In the genomic region with DNA sequence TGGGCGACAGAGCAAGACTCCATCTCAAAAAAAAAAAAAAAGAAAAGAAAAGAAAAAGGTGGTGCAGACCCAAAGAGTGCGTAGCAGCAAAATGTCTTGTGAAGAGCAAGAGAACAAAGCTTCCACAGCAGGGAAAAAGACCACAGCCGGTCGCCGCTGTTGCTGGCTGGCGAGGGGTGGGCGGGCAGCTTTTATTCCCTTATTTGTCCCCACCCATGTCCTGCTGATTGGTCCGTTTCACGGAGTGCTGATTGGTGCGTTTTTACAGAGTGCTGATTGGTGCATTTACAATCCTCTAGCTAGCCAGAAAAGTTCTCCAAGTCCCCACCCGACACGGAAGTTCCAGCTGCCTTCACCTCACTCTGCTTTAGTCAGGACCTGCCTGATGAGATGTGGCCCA, we compare ENCODE assay signal across 14 cellular contexts. TPM values are rescaled to one million over a fixed set of nuclear protein-coding genes. Genes with fewer than 3 reads are reported as not detected.
DNase-seq lines count a peak whose midpoint lies in the region; ATAC-seq and TF ChIP-seq lines count a peak whose summit lies in the region.
"Not testable (repeated sequence)": the region's sequence is repeated elsewhere in the genome, so short reads cannot be mapped to it uniquely, and the experiment has no call there.
"Had no signal": no experiment of that assay in that cellular context is flagged by ENCODE, and none has a peak within 500 bp of the region (broad histone marks: within the 10 kb centered on the region; RNA-seq: fewer than 3 reads in every experiment).

No MANE protein-coding gene starts in this region.

- TF ChIP-seq CTCF in MCF 10A (IDR thresholded peaks at IDR 0.05; ENCODE audit: unreplicated experiment); osteocyte (IDR thresholded peaks at IDR 0.05); upper lobe of right lung (IDR thresholded peaks at IDR 0.05): not testable (repeated sequence)

- intact Hi-C loops in MCF 10A (cut with micrococcal nuclease); upper lobe of right lung (cut with DNase I): not testable (repeated sequence)

- H3K9me3 Mint-ChIP-seq in activated T-cell treated with anti-CD3 and anti-CD28 coated beads, Interleukin-2, amount 50 U/mL, for 4 hours; MCF 10A (ENCODE audit: unreplicated experiment); immature natural killer cell; osteocyte (ENCODE audit: unreplicated experiment): not testable (repeated sequence)
- peaks cover 0 to 13% (median 5%) of the 10 kb centered on the region in 9 donors for H3K9me3 Mint-ChIP-seq in naive thymus-derived CD8-positive, alpha-beta T cell

- H3K4me1 ChIP-seq in upper lobe of right lung: not testable (repeated sequence)

- not testable (repeated sequence) for H3K4me3 ChIP-seq in upper lobe of right lung

- BruUV-seq in MCF 10A (replicated peaks; lab: Mats Ljungman, UMichigan): not testable (repeated sequence)

- DNase-seq in ELF-1 (ENCODE audit: low read depth, low spot score) (peak; percentile 28), upper lobe of right lung (peak; percentile 39)
- not testable (repeated sequence) for DNase-seq in T-helper 17 cell; activated T-cell treated with anti-CD3 and anti-CD28 coated beads, Interleukin-2, amount 50 U/mL, for 4 hours; MCF 10A (ENCODE audit: unreplicated experiment); immature natural killer cell; naive thymus-derived CD8-positive, alpha-beta T cell; osteocyte (ENCODE audit: extremely low spot score, unreplicated experiment)

- not testable (repeated sequence) for H3K9me3 ChIP-seq in T-helper 17 cell (ENCODE audit: control insufficient read depth, low read length, poor library complexity, severe bottlenecking); upper lobe of right lung

- H3K27ac ChIP-seq in upper lobe of right lung: not testable (repeated sequence)

- POLR2A ChIA-PET in MCF 10A (lab: Yijun Ruan, JAX): interaction anchor here (0.7 to 1.1 kb wide), 2 partner anchors 81 to 204 kb away, joined by 3 to 9 read pairs; no protein-coding TSS in a partner anchor
- POLR2A ChIA-PET in naive thymus-derived CD8-positive, alpha-beta T cell (lab: Charles Lee): interaction anchor here (0.6 kb wide), 1 partner anchor 18 kb away, joined by 3 read pairs; no protein-coding TSS in a partner anchor

- H3K4me3 Mint-ChIP-seq in T-helper 17 cell (peak overlapping the region; percentile 3), MCF 10A (ENCODE audit: unreplicated experiment) (peak overlapping the region; percentile 66), immature natural killer cell (peak overlapping the region in 4 of 5 donors; percentile 44 to 62 (median 58)), osteocyte (ENCODE audit: unreplicated experiment) (peak overlapping the region; percentile 61)
- H3K4me3 Mint-ChIP-seq in activated T-cell treated with anti-CD3 and anti-CD28 coated beads, Interleukin-2, amount 50 U/mL, for 4 hours: peak overlapping the region; percentile 40
- H3K4me3 Mint-ChIP-seq in naive thymus-derived CD8-positive, alpha-beta T cell: peak overlapping the region in 8 of 10 donors; percentile 16 to 73 (median 44)

- H3K36me3 ChIP-seq in upper lobe of right lung: not testable (repeated sequence)

- H3K27me3 Mint-ChIP-seq in T-helper 17 cell (peaks cover 60% of the 10 kb centered on the region), MCF 10A (ENCODE audit: insufficient read depth, unreplicated experiment) (peaks cover 12% of the 10 kb centered on the region), immature natural killer cell (ENCODE audit: low read depth in 3 of 3) (peaks cover 10 to 31% (median 23%) of the 10 kb centered on the region in 3 donors)
- H3K27me3 Mint-ChIP-seq in activated T-cell treated with anti-CD3 and anti-CD28 coated beads, Interleukin-2, amount 50 U/mL, for 4 hours (ENCODE audit: low read depth): peaks cover 44% of the 10 kb centered on the region
- H3K27me3 Mint-ChIP-seq in naive thymus-derived CD8-positive, alpha-beta T cell: peaks cover 20 to 63% (median 45%) of the 10 kb centered on the region in 5 donors
- not testable (repeated sequence) for H3K27me3 Mint-ChIP-seq in osteocyte (ENCODE audit: unreplicated experiment)

- H3K27ac Mint-ChIP-seq in T-helper 17 cell; MCF 10A (ENCODE audit: low read depth, unreplicated experiment); immature natural killer cell; naive thymus-derived CD8-positive, alpha-beta T cell; osteocyte (ENCODE audit: unreplicated experiment): not testable (repeated sequence)

- H3K27me3 ChIP-seq in upper lobe of right lung: peaks cover 20% of the 10 kb centered on the region

- H3K36me3 Mint-ChIP-seq in T-helper 17 cell (ENCODE audit: low read depth); activated T-cell treated with anti-CD3 and anti-CD28 coated beads, Interleukin-2, amount 50 U/mL, for 4 hours (ENCODE audit: insufficient read depth); MCF 10A (ENCODE audit: insufficient read depth, unreplicated experiment); immature natural killer cell; naive thymus-derived CD8-positive, alpha-beta T cell; osteocyte (ENCODE audit: unreplicated experiment): not testable (repeated sequence)

- H3K4me1 Mint-ChIP-seq in T-helper 17 cell; activated T-cell treated with anti-CD3 and anti-CD28 coated beads, Interleukin-2, amount 50 U/mL, for 4 hours (ENCODE audit: low read depth); immature natural killer cell; osteocyte (ENCODE audit: unreplicated experiment): not testable (repeated sequence)
- peaks cover 12% of the 10 kb centered on the region for H3K4me1 Mint-ChIP-seq in MCF 10A (ENCODE audit: insufficient read depth, unreplicated experiment)
- H3K4me1 Mint-ChIP-seq in naive thymus-derived CD8-positive, alpha-beta T cell: peaks cover 5 to 10% (median 9%) of the 10 kb centered on the region in 4 donors

- CTCF ChIA-PET in MCF 10A (lab: Yijun Ruan, JAX): interaction anchor here (0.6 to 5.8 kb wide), 13 partner anchors 12 to 258 kb away, joined by 3 to 51 read pairs (median 3); no protein-coding TSS in a partner anchor

- ATAC-seq in T-helper 17 cell; activated T-cell treated with anti-CD3 and anti-CD28 coated beads, Interleukin-2, amount 50 U/mL, for 4 hours; naive thymus-derived CD8-positive, alpha-beta T cell; upper lobe of right lung: not testable (repeated sequence)

RNA-seq across cellular contexts. Expression of a gene that starts 1.1 kb away (rescaled TPM):
- total RNA-seq in T-helper 17 cell (not detected), MCF 10A (2022) (not detected in 2 replicates), osteocyte (not detected in 2 replicates), upper lobe of right lung (not detected)
- total RNA-seq in activated T-cell treated with anti-CD3 and anti-CD28 coated beads, Interleukin-2, amount 50 U/mL, for 4 hours: not detected
- polyA plus RNA-seq in immature natural killer cell: not detected
- not detected for total RNA-seq in naive thymus-derived CD8-positive, alpha-beta T cell
- polyA plus RNA-seq in naive thymus-derived CD8-positive, alpha-beta T cell: not detected
- total RNA-seq: A673, Calu3, G401, GM12878, HT-29 had no signal
- polyA plus RNA-seq: GM12878, IgD-negative memory B cell had no signal

Comparison
In these comparisons a context has a peak if more than half of its experiments do, and no peak if none do; other contexts are left out.
1. H3K4me3 Mint-ChIP-seq: peak in every context shown above with its lines; median percentile 66 in MCF 10A; 61 in osteocyte; 58 in immature natural killer cell; 44 in naive thymus-derived CD8-positive, alpha-beta T cell; 40 in activated T-cell treated with anti-CD3 and anti-CD28 coated beads, Interleukin-2, amount 50 U/mL, for 4 hours; 3 in T-helper 17 cell.